In the genomic region with DNA sequence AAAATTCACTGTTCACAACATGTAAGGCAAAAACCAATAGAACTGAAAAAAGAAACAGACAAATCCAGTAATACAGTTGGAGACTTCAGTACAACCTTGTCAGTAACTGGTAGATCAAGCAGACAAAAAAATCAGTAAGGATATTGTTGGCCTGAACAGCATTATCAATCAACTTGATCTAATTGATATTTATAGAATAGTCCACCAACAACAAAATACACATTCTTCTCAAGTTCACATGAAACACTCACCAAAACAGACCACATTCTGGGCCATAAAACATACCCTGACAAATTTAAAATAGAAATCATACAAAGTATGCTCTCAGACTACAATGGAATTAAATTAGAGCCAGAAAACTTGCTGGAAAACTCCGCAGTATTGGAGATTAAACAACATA, we compare ENCODE assay signal across 8 cellular contexts.
"Had no signal": no experiment of that assay in that cellular context is flagged by ENCODE, and none has a peak within 500 bp of the region (broad histone marks: within the 10 kb centered on the region; RNA-seq: fewer than 3 reads in every experiment).

No MANE protein-coding gene starts in this region.

- H3K4me3 ChIP-seq: GM12878 had no signal

- FAIRE-seq: G401.6, GM12878, GM12891, GM12892, GM18507, GM19239 had no signal

- DNase-seq: GDM1, GF-D8 had no signal

- ATAC-seq: GM12878 had no signal
